Comparison of ENCODE assay signal across 20 cellular contexts in genomic region chr1:229882621-229883020, GRCh38.
"Had no signal": no experiment of that assay in that cellular context is flagged by ENCODE, and none has a peak within 500 bp of the region (broad histone marks: within the 10 kb centered on the region; RNA-seq: fewer than 3 reads in every experiment).

No MANE protein-coding gene starts in this region.

- H3K4me1 Mint-ChIP-seq: activated CD4-positive, alpha-beta T cell treated with anti-CD3 and anti-CD28 coated beads for 36 hours; immature natural killer cell; memory B cell had no signal

- H3K27me3 ChIP-seq: neural progenitor cell, ovary, tibial artery, uterus had no signal

- H3K36me3 ChIP-seq: esophagus squamous epithelium, neural progenitor cell, ovary, tibial artery, uterus had no signal

- H3K4me1 ChIP-seq: uterus had no signal

- H3K9me3 Mint-ChIP-seq: activated naive CD4-positive, alpha-beta T cell treated with anti-CD3 and anti-CD28 coated beads for 36 hours; activated T-cell treated with anti-CD3 and anti-CD28 coated beads, Interleukin-2, amount 50 U/mL, for 4 hours; immature natural killer cell; memory B cell; T-helper 2 cell treated with Interferon-gamma antibody and Interleukin-4, amounts not matched to agents 5 μg/mL and 100 μg/mL, for 36 hours had no signal

- H3K9me3 ChIP-seq: esophagus squamous epithelium, ovary, psoas muscle, tibial artery, uterus had no signal

- H3K27ac ChIP-seq: esophagus squamous epithelium, neural progenitor cell, ovary, psoas muscle, tibial artery, uterus had no signal

- H3K4me3 Mint-ChIP-seq: activated CD4-positive, alpha-beta T cell treated with anti-CD3 and anti-CD28 coated beads for 36 hours; activated CD8-positive, alpha-beta T cell treated with anti-CD3 and anti-CD28 coated beads, Interleukin-2, amount 10 ng/mL, durations not matched to agents 7 days and 5 days; activated naive CD4-positive, alpha-beta T cell treated with anti-CD3 and anti-CD28 coated beads for 36 hours; activated T-cell treated with anti-CD3 and anti-CD28 coated beads, Interleukin-2, amount 50 U/mL, for 4 hours; immature natural killer cell; memory B cell; neural progenitor cell; T-helper 2 cell treated with Interferon-gamma antibody and Interleukin-4, amounts not matched to agents 5 μg/mL and 100 μg/mL, for 36 hours; WTC11 had no signal

- H3K36me3 Mint-ChIP-seq: immature natural killer cell, memory B cell, neural progenitor cell, WTC11 had no signal

- ATAC-seq: activated CD4-positive, alpha-beta T cell treated with anti-CD3 and anti-CD28 coated beads for 36 hours; activated CD8-positive, alpha-beta T cell treated with anti-CD3 and anti-CD28 coated beads, Interleukin-2, amount 10 ng/mL, durations not matched to agents 7 days and 5 days; activated T-cell treated with anti-CD3 and anti-CD28 coated beads, Interleukin-2, amount 50 U/mL, for 4 hours; left ventricle myocardium superior; psoas muscle; right cardiac atrium; stimulated activated naive CD8-positive, alpha-beta T cell treated with anti-CD3 and anti-CD28 coated beads, Interleukin-15, Interleukin-2, amounts not matched to agents 100 U/mL and 50 U/mL, for 24 hours; WTC11 had no signal

- H3K27ac Mint-ChIP-seq: activated CD4-positive, alpha-beta T cell treated with anti-CD3 and anti-CD28 coated beads for 36 hours; activated CD8-positive, alpha-beta T cell treated with anti-CD3 and anti-CD28 coated beads, Interleukin-2, amount 10 ng/mL, durations not matched to agents 7 days and 5 days; activated naive CD4-positive, alpha-beta T cell treated with anti-CD3 and anti-CD28 coated beads for 36 hours; immature natural killer cell; memory B cell; neural progenitor cell; T-helper 2 cell treated with Interferon-gamma antibody and Interleukin-4, amounts not matched to agents 5 μg/mL and 100 μg/mL, for 36 hours had no signal

- H3K4me3 ChIP-seq: esophagus squamous epithelium, neural progenitor cell, ovary, psoas muscle, tibial artery, uterus had no signal

- H3K4me2 ChIP-seq: neural progenitor cell had no signal

- DNase-seq: activated CD4-positive, alpha-beta T cell treated with anti-CD3 and anti-CD28 coated beads for 36 hours; activated naive CD4-positive, alpha-beta T cell treated with anti-CD3 and anti-CD28 coated beads for 36 hours; activated T-cell treated with anti-CD3 and anti-CD28 coated beads, Interleukin-2, amount 50 U/mL, for 4 hours; effector CD8-positive, alpha-beta T cell; esophagus squamous epithelium; immature natural killer cell; left ventricle myocardium superior; ovary; psoas muscle; right cardiac atrium; stimulated activated CD4-positive, alpha-beta T cell treated with anti-CD3 and anti-CD28 coated beads, Interleukin-2, amount 100 ng/mL, for 24 hours; stimulated activated naive CD8-positive, alpha-beta T cell treated with anti-CD3 and anti-CD28 coated beads, Interleukin-15, Interleukin-2, amounts not matched to agents 100 U/mL and 50 U/mL, for 24 hours; substantia nigra; tibial artery; uterus had no signal
